Comparison of ENCODE assay signal across 14 cellular contexts in the genomic region with DNA sequence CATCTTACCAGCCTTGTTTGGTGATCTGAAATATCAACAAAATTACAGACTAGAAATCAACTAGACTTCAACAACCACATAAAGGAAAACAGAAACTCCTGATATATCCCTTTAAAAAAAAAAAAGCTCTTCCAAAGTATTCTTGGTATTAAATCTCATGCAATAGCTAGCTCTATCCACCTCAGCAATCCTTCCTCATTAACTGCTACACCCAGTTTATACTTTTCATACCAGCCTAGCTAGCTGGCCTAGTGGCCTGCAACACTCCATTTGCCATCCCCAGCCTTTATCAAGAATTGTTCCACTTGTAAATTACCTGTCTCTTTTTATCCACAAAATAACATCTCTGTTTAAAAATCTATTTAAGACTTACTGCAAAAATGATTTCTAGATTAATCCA.
DNase-seq lines count a peak whose midpoint lies in the region; ATAC-seq and TF ChIP-seq lines count a peak whose summit lies in the region.
"Had no signal": no experiment of that assay in that cellular context is flagged by ENCODE, and none has a peak within 500 bp of the region (broad histone marks: within the 10 kb centered on the region; RNA-seq: fewer than 3 reads in every experiment).

No MANE protein-coding gene starts in this region.

- no peak overlapping the region for H4K8ac ChIP-seq in neuronal stem cell (ENCODE audit: low read depth, low read length)

- H3K4me1 Mint-ChIP-seq in CD4-positive, alpha-beta T cell (ENCODE audit: low read depth) = peaks cover 83% of the 10 kb centered on the region
- peaks cover 68% of the 10 kb centered on the region for H3K4me1 Mint-ChIP-seq in brain
- peaks cover 47% of the 10 kb centered on the region for H3K4me1 Mint-ChIP-seq in T-helper 2 cell treated with Interferon-gamma antibody and Interleukin-4, amounts not matched to agents 5 μg/mL and 100 μg/mL, for 36 hours (ENCODE audit: low read depth)

- H3K27ac ChIP-seq in CD4-positive, alpha-beta T cell (ENCODE audit: low read depth, low read length) = no peak overlapping the region
- no peak overlapping the region for H3K27ac ChIP-seq in HUES64 (ENCODE audit: low read depth, low read length)
- H3K27ac ChIP-seq in neuronal stem cell (replicated peaks; ENCODE audit: low read length) = peak overlapping the region; percentile 51
- H3K27ac ChIP-seq: body of pancreas had no signal

- H3K9me3 ChIP-seq in CD4-positive, alpha-beta T cell (ENCODE audit: control insufficient read depth, low read length) = peaks cover 8% of the 10 kb centered on the region
- H3K9me3 ChIP-seq in HUES64 (ENCODE audit: insufficient read depth, low read depth, low read length) (peaks cover 12% of the 10 kb centered on the region), neuronal stem cell (replicated peaks in 1 of 2; ENCODE audit: control insufficient read depth in 2 of 2, insufficient read depth in 1 of 2, low read depth in 1 of 2, low read length in 2 of 2) (peaks cover 2 to 10% of the 10 kb centered on the region in 2 donors)
- H3K9me3 ChIP-seq: body of pancreas had no signal

- H3K36me3 ChIP-seq in HUES64 (ENCODE audit: insufficient read depth, low read length) = no peaks in the 10 kb centered on the region
- H3K36me3 ChIP-seq in neuronal stem cell (replicated peaks in 1 of 2; ENCODE audit: control insufficient read depth in 2 of 2, insufficient read depth in 2 of 2, low read length in 2 of 2) = no peaks in the 10 kb centered on the region

- H2AK5ac ChIP-seq in neuronal stem cell (ENCODE audit: low read depth, low read length) = no peak overlapping the region

- H3K9me3 Mint-ChIP-seq in CD4-positive, alpha-beta T cell = peaks cover 4% of the 10 kb centered on the region
- peaks cover 2 to 7% (median 4%) of the 10 kb centered on the region in 5 experiments for H3K9me3 Mint-ChIP-seq in brain
- peaks cover 12% of the 10 kb centered on the region for H3K9me3 Mint-ChIP-seq in T-helper 2 cell treated with Interferon-gamma antibody and Interleukin-4, amounts not matched to agents 5 μg/mL and 100 μg/mL, for 36 hours

- H4K91ac ChIP-seq in neuronal stem cell (ENCODE audit: low read depth, low read length, poor library complexity) = no peak overlapping the region

- H3K27ac Mint-ChIP-seq in CD4-positive, alpha-beta T cell = peak overlapping the region; percentile 96
- H3K27ac Mint-ChIP-seq in brain = peak overlapping the region; percentile 33 to 93 (median 59)
- H3K27ac Mint-ChIP-seq in T-helper 2 cell treated with Interferon-gamma antibody and Interleukin-4, amounts not matched to agents 5 μg/mL and 100 μg/mL, for 36 hours = no peak overlapping the region

- POLR2A ChIA-PET in CD4-positive, alpha-beta T cell (lab: Charles Lee) = interaction anchor here (1.0 to 3.4 kb wide), 4 partner anchors 11 to 69 kb away, joined by 3 to 13 read pairs (median 7); a partner anchor contains a TSS

- no peak overlapping the region for H2BK5ac ChIP-seq in neuronal stem cell (ENCODE audit: low read length)

- H3K4me3 Mint-ChIP-seq in CD4-positive, alpha-beta T cell = no peak overlapping the region
- H3K4me3 Mint-ChIP-seq in brain = peak overlapping the region; percentile 5 to 77 (median 25)
- no peak overlapping the region for H3K4me3 Mint-ChIP-seq in T-helper 2 cell treated with Interferon-gamma antibody and Interleukin-4, amounts not matched to agents 5 μg/mL and 100 μg/mL, for 36 hours

- H3K27me3 Mint-ChIP-seq in CD4-positive, alpha-beta T cell = no peaks in the 10 kb centered on the region
- H3K27me3 Mint-ChIP-seq in brain = peaks cover 5% of the 10 kb centered on the region
- H3K27me3 Mint-ChIP-seq in T-helper 2 cell treated with Interferon-gamma antibody and Interleukin-4, amounts not matched to agents 5 μg/mL and 100 μg/mL, for 36 hours (ENCODE audit: low read depth) = peaks cover 2% of the 10 kb centered on the region

- intact Hi-C loops in CD4-positive, alpha-beta T cell (cut with DNase I, micrococcal nuclease) = loop anchor here in 1 of 2 experiments (5.0 kb wide), 2 partner anchors 40 to 45 kb away; no protein-coding TSS in a partner anchor

- TF ChIP-seq CTCF in CD4-positive, alpha-beta T cell (IDR thresholded peaks at IDR 0.05) = no peak
- TF ChIP-seq CTCF in brain (conservative IDR thresholded peaks at IDR 0.05) = no peak

- no peak for DNase-seq in CD4-positive, alpha-beta T cell
- no peak for DNase-seq in neuronal stem cell (ENCODE audit: low spot score)
- DNase-seq in kidney tubule cell (ENCODE audit: low spot score) = no peak
- DNase-seq in T-helper 2 cell treated with Interferon-gamma antibody and Interleukin-4, amounts not matched to agents 5 μg/mL and 100 μg/mL, for 36 hours (ENCODE audit: low spot score) = no peak
- DNase-seq in stimulated activated CD4-positive, alpha-beta T cell treated with anti-CD3 and anti-CD28 coated beads, Interleukin-12 subunit alpha, Interleukin-12 subunit beta, amount 100 ng/mL, for 4 hours = no peak
- DNase-seq: activated CD4-positive, alpha-beta T cell treated with anti-CD3 and anti-CD28 coated beads for 1 hour; body of pancreas; KBM-7; kidney glomerular epithelial cell; mucosa of descending colon; NCI-H1092; NCI-H748 treated with DMSO at 0.1 percent for 48 hours had no signal

- no peaks in the 10 kb centered on the region for H3K27me3 ChIP-seq in CD4-positive, alpha-beta T cell (ENCODE audit: control insufficient read depth, insufficient read depth, low read length)
- H3K27me3 ChIP-seq in HUES64 (ENCODE audit: insufficient read depth, low read length) (no peaks in the 10 kb centered on the region), neuronal stem cell (ENCODE audit: control insufficient read depth in 3 of 3, insufficient read depth in 3 of 3, low read depth in 1 of 3, low read length in 3 of 3) (no peaks in the 10 kb centered on the region)
- H3K27me3 ChIP-seq: body of pancreas had no signal

- peaks cover 34% of the 10 kb centered on the region for H3K36me3 Mint-ChIP-seq in CD4-positive, alpha-beta T cell (ENCODE audit: low read depth)
- H3K36me3 Mint-ChIP-seq in brain = peaks cover 9% of the 10 kb centered on the region
- H3K36me3 Mint-ChIP-seq in T-helper 2 cell treated with Interferon-gamma antibody and Interleukin-4, amounts not matched to agents 5 μg/mL and 100 μg/mL, for 36 hours (ENCODE audit: low read depth) = peaks cover 52% of the 10 kb centered on the region

- CTCF ChIA-PET in CD4-positive, alpha-beta T cell (lab: Charles Lee) = interaction anchor here (1.1 kb wide), 1 partner anchor 165 kb away, joined by 3 read pairs; no protein-coding TSS in a partner anchor

- peaks cover 3% of the 10 kb centered on the region for H3K79me1 ChIP-seq in neuronal stem cell (ENCODE audit: low read depth, low read length)

- no peak overlapping the region for H3K4me2 ChIP-seq in neuronal stem cell (ENCODE audit: insufficient read depth, low read length, poor library complexity, severe bottlenecking)

- no peak overlapping the region for H2BK15ac ChIP-seq in neuronal stem cell (ENCODE audit: low read length)

- no peak overlapping the region for H2BK12ac ChIP-seq in neuronal stem cell (ENCODE audit: low read length)

- H3K18ac ChIP-seq in neuronal stem cell (ENCODE audit: low read length) = no peak overlapping the region

- no peak overlapping the region for H3K14ac ChIP-seq in neuronal stem cell (ENCODE audit: low read length)

- H3K4ac ChIP-seq in neuronal stem cell (ENCODE audit: low read length) = no peak overlapping the region

- H2AFZ ChIP-seq in neuronal stem cell (ENCODE audit: low read length) = peak overlapping the region; percentile 73

- no peak overlapping the region for H3K4me3 ChIP-seq in HUES64 (ENCODE audit: low read length)
- H3K4me3 ChIP-seq in neuronal stem cell (ENCODE audit: low read length in 2 of 2) = no peak overlapping the region
- H3K4me3 ChIP-seq: body of pancreas, mucosa of descending colon had no signal

- H3K9ac ChIP-seq in HUES64 (ENCODE audit: low read depth, low read length) (0 out of 2 replicates have a peak overlapping the region, but pooled peaks have one; percentile 32), neuronal stem cell (ENCODE audit: low read depth, low read length, poor library complexity) (no peak overlapping the region)

- no peak overlapping the region for H2BK120ac ChIP-seq in neuronal stem cell (ENCODE audit: low read depth, low read length)

- no peak overlapping the region for H3K23ac ChIP-seq in neuronal stem cell (ENCODE audit: low read depth, low read length, poor library complexity)

- ATAC-seq in CD4-positive, alpha-beta T cell (ENCODE audit: poor library complexity) = no peak
- ATAC-seq: body of pancreas, mucosa of descending colon had no signal

- H3K4me1 ChIP-seq in HUES64 (ENCODE audit: insufficient read depth, low read length) (peaks cover 16% of the 10 kb centered on the region; the same call in 1 of the 2 replicates), neuronal stem cell (ENCODE audit: control insufficient read depth in 2 of 2, insufficient read depth in 1 of 2, low read depth in 1 of 2, low read length in 2 of 2) (peaks cover 13 to 18% of the 10 kb centered on the region in 2 donors)
- H3K4me1 ChIP-seq: body of pancreas had no signal

Comparison
In these comparisons a context has a peak if more than half of its experiments do, and no peak if none do; other contexts are left out.
1. H3K4me3 Mint-ChIP-seq: peak in brain (5 of 5); none in CD4-positive, alpha-beta T cell (single experiment) and T-helper 2 cell treated with Interferon-gamma antibody and Interleukin-4, amounts not matched to agents 5 μg/mL and 100 μg/mL, for 36 hours (single experiment).